Comparison of ENCODE assay signal across 24 cellular contexts in the genomic region with DNA sequence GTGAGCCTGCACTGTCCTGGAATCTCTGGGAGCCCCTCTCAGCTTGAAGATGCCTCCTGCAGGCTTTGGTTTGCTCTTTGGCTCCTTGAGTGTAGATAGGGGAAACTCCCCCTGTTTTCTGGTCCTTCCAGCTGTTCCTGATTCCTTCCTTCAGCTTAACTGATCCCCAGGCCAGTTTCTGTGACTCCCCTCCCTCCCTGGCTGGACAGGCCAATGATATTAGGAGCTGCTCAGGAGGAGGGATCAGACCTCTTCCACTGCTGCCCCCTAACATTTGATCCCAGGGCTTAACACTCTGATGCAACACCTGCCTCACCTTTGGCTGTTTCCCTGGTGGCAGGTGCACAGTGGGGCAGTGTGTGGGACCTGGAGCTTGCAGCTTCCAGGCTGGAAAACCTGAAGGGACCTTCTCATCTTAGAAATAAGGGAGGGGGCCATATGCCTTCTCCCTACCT. TPM values are rescaled to one million over a fixed set of nuclear protein-coding genes. Genes with fewer than 3 reads are reported as not detected.
DNase-seq lines count a peak whose midpoint lies in the region; ATAC-seq and TF ChIP-seq lines count a peak whose summit lies in the region.
"Had no signal": no experiment of that assay in that cellular context is flagged by ENCODE, and none has a peak within 500 bp of the region (broad histone marks: within the 10 kb centered on the region; RNA-seq: fewer than 3 reads in every experiment).

TSS of gene TAC4 (minus strand) at position 51 of the 455 bp plus-strand sequence. CDS start 52 bp downstream, outside the sequence.

- RAD21 ChIA-PET in HCT116 (lab: Charles Lee; ENCODE audit: low non-redundant PET in 1 of 2, low total read pairs in 2 of 2, uncharacterized antibody in 2 of 2, unreplicated experiment in 2 of 2) = no interaction called here

- BruUV-seq in HCT116 (replicated peaks; lab: Mats Ljungman, UMichigan) = no TSS peak

- no peaks in the 10 kb centered on the region for H4K20me1 ChIP-seq in HCT116 (ENCODE audit: insufficient read depth)

- no peaks in the 10 kb centered on the region for H3K9me3 Mint-ChIP-seq in activated naive CD8-positive, alpha-beta T cell (ENCODE audit: low read depth)
- no peaks in the 10 kb centered on the region for H3K9me3 Mint-ChIP-seq in activated naive CD8-positive, alpha-beta T cell treated with anti-CD3 and anti-CD28 coated beads for 36 hours
- H3K9me3 Mint-ChIP-seq in chondrocyte (ENCODE audit: low read depth) (no peaks in the 10 kb centered on the region), progenitor cell of endocrine pancreas (ENCODE audit: low read depth) (no peaks in the 10 kb centered on the region)
- H3K9me3 Mint-ChIP-seq: activated CD4-positive, alpha-beta T cell treated with anti-CD3 and anti-CD28 coated beads, Interleukin-2, amount 10 ng/mL, durations not matched to agents 7 days and 5 days; mesothelial cell of epicardium; stimulated activated naive B cell treated with anti-CD40 and anti-IgM and Interleukin-4, amounts not matched to agents 10 μg/mL and 1 μg/mL and 100 μg/mL, for 72 hours had no signal

- intact Hi-C loops in HCT116 (cut with micrococcal nuclease) = no loop called here

- H3K4me2 ChIP-seq in HCT116 (ENCODE audit: low read length) = no peak within 1 kb of the TSS

- no peak within 1 kb of the TSS for H3K4me3 ChIP-seq in HCT116 (replicated peaks in 1 of 2; ENCODE audit: low read depth in 1 of 2, low read length in 2 of 2)
- H3K4me3 ChIP-seq: left lung, thoracic aorta had no signal

- no peaks in the 10 kb centered on the region for H3K27me3 ChIP-seq in HCT116 (ENCODE audit: insufficient read depth, low read length)

- no peaks in the 10 kb centered on the region for H3K36me3 ChIP-seq in HCT116 (ENCODE audit: control insufficient read depth in 1 of 2, insufficient read depth in 2 of 2, low read length in 2 of 2)
- H3K36me3 ChIP-seq: thoracic aorta had no signal

- peaks cover 28% of the 10 kb centered on the region for H3K4me1 Mint-ChIP-seq in activated naive CD8-positive, alpha-beta T cell (ENCODE audit: low read depth)
- H3K4me1 Mint-ChIP-seq in activated naive CD8-positive, alpha-beta T cell treated with anti-CD3 and anti-CD28 coated beads for 36 hours = peaks cover 16% of the 10 kb centered on the region
- H3K4me1 Mint-ChIP-seq in chondrocyte (ENCODE audit: low read depth) (peaks cover 22% of the 10 kb centered on the region), progenitor cell of endocrine pancreas (ENCODE audit: low read depth) (peaks cover 4% of the 10 kb centered on the region)

- H2AFZ ChIP-seq in HCT116 (ENCODE audit: low read depth, low read length, poor library complexity, severe bottlenecking) = no peak within 1 kb of the TSS

- no peaks in the 10 kb centered on the region for H3K27me3 Mint-ChIP-seq in activated naive CD8-positive, alpha-beta T cell
- no peaks in the 10 kb centered on the region for H3K27me3 Mint-ChIP-seq in activated naive CD8-positive, alpha-beta T cell treated with anti-CD3 and anti-CD28 coated beads for 36 hours
- H3K27me3 Mint-ChIP-seq in chondrocyte (ENCODE audit: low read depth) (no peaks in the 10 kb centered on the region), progenitor cell of endocrine pancreas (peaks cover 45% of the 10 kb centered on the region)

- TF ChIP-seq RAD21 in HCT116 (IDR thresholded peaks at IDR 0.05; ENCODE audit: low read depth) = no peak

- DNase-seq in activated naive CD8-positive, alpha-beta T cell treated with anti-CD3 and anti-CD28 coated beads for 36 hours = no peak
- DNase-seq in HCT116 (ENCODE audit: low read depth, low spot score) (no peak), chondrocyte (ENCODE audit: low spot score) (no peak), progenitor cell of endocrine pancreas (ENCODE audit: low spot score, unreplicated experiment) (no peak), NCI-H187 (lab: John Stamatoyannopoulos, UW) (no peak), kidney glomerular epithelial cell (lab: John Stamatoyannopoulos, UW) (no peak)
- no peak for DNase-seq in effector CD8-positive, alpha-beta T cell (lab: John Stamatoyannopoulos, UW)
- DNase-seq: activated CD4-positive, alpha-beta T cell treated with anti-CD3 and anti-CD28 coated beads, Interleukin-2, amount 10 ng/mL, durations not matched to agents 7 days and 5 days; GDM1; heart right ventricle; IMR-90; left lung; NCI-H1417; PC-3; SIG-M5; stimulated activated CD4-positive, alpha-beta T cell treated with anti-CD3 and anti-CD28 coated beads, Interleukin-1b, Interleukin-23, amount 100 ng/mL, for 48 hours; stimulated activated naive B cell treated with anti-CD40 and anti-IgM and Interleukin-4, amounts not matched to agents 10 μg/mL and 1 μg/mL and 100 μg/mL, for 72 hours had no signal

- no peaks in the 10 kb centered on the region for H3K79me2 ChIP-seq in HCT116 (ENCODE audit: insufficient read depth, low read length)

- POLR2A ChIA-PET in HCT116 (lab: Charles Lee) = no interaction called here

- TF ChIP-seq POLR2A in HCT116 (IDR thresholded peaks at IDR 0.05; ENCODE audit: borderline replicate concordance, extremely low read depth, insufficient read depth, insufficient read length) = no peak

- H3K4me3 Mint-ChIP-seq in activated naive CD8-positive, alpha-beta T cell = no peak within 1 kb of the TSS
- H3K4me3 Mint-ChIP-seq in activated naive CD8-positive, alpha-beta T cell treated with anti-CD3 and anti-CD28 coated beads for 36 hours = no peak within 1 kb of the TSS
- H3K4me3 Mint-ChIP-seq in chondrocyte (ENCODE audit: unreplicated experiment) (no peak within 1 kb of the TSS), progenitor cell of endocrine pancreas (ENCODE audit: low read depth) (no peak within 1 kb of the TSS)
- H3K4me3 Mint-ChIP-seq: activated CD4-positive, alpha-beta T cell treated with anti-CD3 and anti-CD28 coated beads, Interleukin-2, amount 10 ng/mL, durations not matched to agents 7 days and 5 days; mesothelial cell of epicardium; stimulated activated naive B cell treated with anti-CD40 and anti-IgM and Interleukin-4, amounts not matched to agents 10 μg/mL and 1 μg/mL and 100 μg/mL, for 72 hours had no signal

- no peaks in the 10 kb centered on the region for H3K9me2 ChIP-seq in HCT116 (ENCODE audit: insufficient read depth)

- H3K9me3 ChIP-seq in HCT116 (ENCODE audit: control insufficient read depth in 1 of 2, insufficient read depth in 1 of 2, low read depth in 1 of 2, low read length in 2 of 2) = no peaks in the 10 kb centered on the region
- H3K9me3 ChIP-seq: heart right ventricle, left lung, thoracic aorta had no signal

- no peaks in the 10 kb centered on the region for H3K36me3 Mint-ChIP-seq in activated naive CD8-positive, alpha-beta T cell
- no peaks in the 10 kb centered on the region for H3K36me3 Mint-ChIP-seq in activated naive CD8-positive, alpha-beta T cell treated with anti-CD3 and anti-CD28 coated beads for 36 hours
- H3K36me3 Mint-ChIP-seq in chondrocyte (ENCODE audit: low read depth) (peaks cover 3% of the 10 kb centered on the region), progenitor cell of endocrine pancreas (ENCODE audit: insufficient read depth) (peaks cover 1% of the 10 kb centered on the region)

- CTCF ChIA-PET in HCT116 (lab: Charles Lee) = interaction anchor here (3.2 kb wide), 1 partner anchor 149 kb away, joined by 12 read pairs; no protein-coding TSS in a partner anchor

- ATAC-seq in HCT116 = no peak
- ATAC-seq: heart right ventricle; left lung; PC-3; stimulated activated naive B cell treated with anti-CD40 and anti-IgM and Interleukin-4, amounts not matched to agents 10 μg/mL and 1 μg/mL and 100 μg/mL, for 72 hours had no signal

- TF ChIP-seq CTCF in HCT116 (IDR thresholded peaks at IDR 0.05 in 2 of 3, conservative IDR thresholded peaks at IDR 0.05 in 1 of 3; ENCODE audit: borderline replicate concordance in 1 of 3, insufficient read depth in 1 of 3, low read depth in 2 of 3, low read length in 2 of 3) (no peak), chondrocyte (IDR thresholded peaks at IDR 0.05) (no peak), progenitor cell of endocrine pancreas (IDR thresholded peaks at IDR 0.05; ENCODE audit: unreplicated experiment) (no peak)

- peaks cover 0 to 8% of the 10 kb centered on the region in 2 experiments; a peak in 2 of 4 replicates for H3K4me1 ChIP-seq in HCT116 (ENCODE audit: control insufficient read depth in 1 of 2, insufficient read depth in 2 of 2, low read length in 2 of 2)

- peak within 1 kb of the TSS; percentile 13 for H3K27ac Mint-ChIP-seq in activated naive CD8-positive, alpha-beta T cell
- H3K27ac Mint-ChIP-seq in activated naive CD8-positive, alpha-beta T cell treated with anti-CD3 and anti-CD28 coated beads for 36 hours = no peak within 1 kb of the TSS
- H3K27ac Mint-ChIP-seq in chondrocyte (ENCODE audit: unreplicated experiment) = peak within 1 kb of the TSS; percentile 36
- peak within 1 kb of the TSS; percentile 86 for H3K27ac Mint-ChIP-seq in progenitor cell of endocrine pancreas
- H3K27ac Mint-ChIP-seq: activated CD4-positive, alpha-beta T cell treated with anti-CD3 and anti-CD28 coated beads, Interleukin-2, amount 10 ng/mL, durations not matched to agents 7 days and 5 days; mesothelial cell of epicardium; stimulated activated naive B cell treated with anti-CD40 and anti-IgM and Interleukin-4, amounts not matched to agents 10 μg/mL and 1 μg/mL and 100 μg/mL, for 72 hours had no signal

- H3K9ac ChIP-seq in HCT116 (ENCODE audit: low read length) = no peak within 1 kb of the TSS

- H3K27ac ChIP-seq in HCT116 (ENCODE audit: low read depth, low read length) = no peak within 1 kb of the TSS
- H3K27ac ChIP-seq: C4-2B, epithelial cell of prostate, left lung, thoracic aorta had no signal

TF ChIP-seq in HCT116, 20 proteins besides CTCF, POLR2A, EP300 and RAD21:
- TF ChIP-seq EZH2 (IDR thresholded peaks at IDR 0.05) = no peak
- TF ChIP-seq ZFX (IDR thresholded peaks at IDR 0.05) = peak; percentile 11; the same call in 1 of the 2 replicates
- no peak for TF ChIP-seq MAX (IDR thresholded peaks at IDR 0.05)

RNA-seq across cellular contexts. Expression of gene TAC4, which starts in this region (rescaled TPM):
- not detected for total RNA-seq in activated naive CD8-positive, alpha-beta T cell treated with anti-CD3 and anti-CD28 coated beads for 36 hours
- total RNA-seq in HCT116 (2021; ENCODE audit: unreplicated experiment) (not detected), chondrocyte (not detected in 3 replicates), progenitor cell of endocrine pancreas (not detected in 2 replicates)
- polyA plus RNA-seq in HCT116 (2012) = 0.17 and 0.32 TPM in 2 replicates
- total RNA-seq: activated CD4-positive, alpha-beta T cell treated with anti-CD3 and anti-CD28 coated beads, Interleukin-2, amount 10 ng/mL, durations not matched to agents 7 days and 5 days; dermis microvascular lymphatic vessel endothelial cell; IMR-90; left lung; mesothelial cell of epicardium; PC-3; thoracic aorta had no signal
- polyA plus RNA-seq: heart right ventricle, IMR-90, neural cell had no signal
